Comparison of ENCODE assay signal across 5 cellular contexts in the genomic region with DNA sequence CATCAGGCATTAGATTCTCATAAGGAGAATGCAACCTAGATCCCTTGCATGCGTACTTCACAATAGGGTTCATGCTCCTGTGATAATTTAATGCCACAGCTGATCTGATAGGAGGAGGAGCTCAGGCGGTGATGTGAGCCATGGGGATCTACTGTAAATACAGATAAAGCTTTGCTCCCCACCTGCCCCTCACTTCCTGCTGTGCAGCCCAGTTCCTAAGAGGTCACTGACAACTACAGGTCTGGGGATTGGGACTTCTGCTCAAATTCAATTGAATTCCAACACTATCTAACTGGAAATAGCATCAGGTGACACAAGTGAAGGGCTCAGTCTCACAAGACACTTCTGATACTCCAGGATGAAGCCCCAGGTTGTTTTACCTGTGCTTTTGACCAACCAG. TPM values are rescaled to one million over a fixed set of nuclear protein-coding genes. Genes with fewer than 3 reads are reported as not detected.
"Had no signal": no experiment of that assay in that cellular context is flagged by ENCODE, and none has a peak within 500 bp of the region (broad histone marks: within the 10 kb centered on the region; RNA-seq: fewer than 3 reads in every experiment).

No MANE protein-coding gene starts in this region.

RNA-seq across cellular contexts. Expression of a gene that starts 7.4 kb away (rescaled TPM):
- total RNA-seq: lung microvascular endothelial cell, mammary epithelial cell, mesothelial cell of epicardium, myocyte had no signal
- polyA plus RNA-seq: keratinocyte, mammary epithelial cell had no signal

RNA-seq across cellular contexts. Expression of a gene that starts 32.6 kb away (rescaled TPM):
- total RNA-seq: myocyte had no signal

RNA-seq across cellular contexts. Expression of a gene that starts 51.7 kb away (rescaled TPM):
- total RNA-seq: mammary epithelial cell, myocyte had no signal
